Comparison of ENCODE assay signal across 8 cellular contexts in genomic region chr20:63864978-63865640, GRCh38.
DNase-seq lines count a peak whose midpoint lies in the region; ATAC-seq lines count a peak whose summit lies in the region.

TSS of gene TPD52L2 (plus strand) at chr20:63865270. CDS start at chr20:63865366, 96 bp downstream.

- peak within 1 kb of the TSS; percentile 85 for H3K4me2 ChIP-seq in BLaER1

- peak within 1 kb of the TSS; percentile 94 for H3K27ac ChIP-seq in BLaER1

- no peaks in the 10 kb centered on the region for H3K9me3 ChIP-seq in BLaER1

- H3K4me3 ChIP-seq in BLaER1: peak within 1 kb of the TSS; percentile 92

- no peaks in the 10 kb centered on the region for H3K27me3 ChIP-seq in BLaER1

- H4K20me1 ChIP-seq in BLaER1: peaks cover 47% of the 10 kb centered on the region

- H3K9ac ChIP-seq in BLaER1: peak within 1 kb of the TSS; percentile 93

- peaks cover 51% of the 10 kb centered on the region for H3K36me3 ChIP-seq in BLaER1

- peaks cover 52% of the 10 kb centered on the region for H3K4me1 ChIP-seq in BLaER1

- peak; percentile 98 for DNase-seq in NCI-H748 (lab: John Stamatoyannopoulos, UW; ENCODE audit: unreplicated experiment)
- DNase-seq in activated CD4-positive, alpha-beta T cell treated with anti-CD3 and anti-CD28 coated beads, Interleukin-2, amount 50 U/mL, for 1 hour: peak; percentile 98
- peak; percentile 97 for DNase-seq in dedifferentiated amniotic fluid mesenchymal stem cell (ENCODE audit: extremely low spot score)
- DNase-seq in left kidney (ENCODE audit: low read depth, low spot score): peak; percentile 100
- DNase-seq in stimulated activated CD4-positive, alpha-beta T cell treated with anti-CD3 and anti-CD28 coated beads, Interleukin-2, amount 100 ng/mL, for 24 hours: peak; percentile 98

- ATAC-seq in GM19328 (IDR thresholded peaks at IDR 0.05; ENCODE audit: unreplicated experiment) (peak; percentile 69), HG03520 (IDR thresholded peaks at IDR 0.05; ENCODE audit: unreplicated experiment) (peak; percentile 65)

Comparison
In these comparisons a context has a peak if more than half of its experiments do, and no peak if none do; other contexts are left out.
1. Peak in every context shown above with its lines: DNase-seq, ATAC-seq, H3K4me3 ChIP-seq and H3K27ac ChIP-seq.